In genomic region chr4:159444668-159445067, GRCh38 we compare ENCODE assay signal across 15 cellular contexts.
A peak's percentile ranks its signal among the peaks of the same experiment; 100 is the strongest.
DNase-seq lines count a peak whose midpoint lies in the region; ATAC-seq and TF ChIP-seq lines count a peak whose summit lies in the region.
"Had no signal": no experiment of that assay in that cellular context is flagged by ENCODE, and none has a peak within 500 bp of the region (broad histone marks: within the 10 kb centered on the region; RNA-seq: fewer than 3 reads in every experiment).

No MANE protein-coding gene starts in this region.

- H3K4me3 ChIP-seq in mammary epithelial cell (replicated peaks in 1 of 3; ENCODE audit: insufficient read depth in 1 of 3, low read depth in 2 of 3, low read length in 3 of 3) = no peak overlapping the region
- H3K4me3 ChIP-seq: coronary artery, right atrium auricular region, stomach had no signal

- DNase-seq in EH (ENCODE audit: low read depth) (peak; percentile 60), Kasumi-1 (lab: John Stamatoyannopoulos, UW) (peak; percentile 10 to 33), mammary epithelial cell (peak; percentile 60), lung microvascular endothelial cell (ENCODE audit: low read depth in 2 of 2) (peak; percentile 3 to 70), DMS79 treated with DMSO at 0.1 percent for 48 hours (lab: John Stamatoyannopoulos, UW) (no peak), D341Med (ENCODE audit: low spot score) (no peak), substantia nigra (lab: John Stamatoyannopoulos, UW) (no peak)
- DNase-seq in stimulated activated naive CD8-positive, alpha-beta T cell treated with anti-CD3 and anti-CD28 coated beads, Interleukin-15, Interleukin-2, amounts not matched to agents 100 U/mL and 50 U/mL, for 24 hours = no peak
- DNase-seq: activated B cell treated with CpG ODN at 0.5 μM for 24 hours; CD4-positive, alpha-beta T cell; kidney glomerular epithelial cell; NCI-H187 treated with DMSO at 0.1 percent for 48 hours; stomach had no signal

- no peak overlapping the region for H3K9ac ChIP-seq in mammary epithelial cell (ENCODE audit: insufficient read depth, low read length)

- no peaks in the 10 kb centered on the region for H3K36me3 ChIP-seq in mammary epithelial cell (ENCODE audit: insufficient read depth, low read length)
- H3K36me3 ChIP-seq: right atrium auricular region, stomach had no signal

- no peak overlapping the region for H3K4me2 ChIP-seq in mammary epithelial cell (ENCODE audit: insufficient read depth, low read depth, low read length)

- CTCF ChIA-PET in mammary epithelial cell (lab: Charles Lee; ENCODE audit: low non-redundant PET) = interaction anchor here (0.6 kb wide), 1 partner anchor 671 kb away, joined by 3 read pairs; no protein-coding TSS in a partner anchor

- H3K79me2 ChIP-seq in mammary epithelial cell (ENCODE audit: insufficient read depth, low read length) = no peaks in the 10 kb centered on the region

- in situ Hi-C loops in mammary epithelial cell (cut with MboI; ENCODE audit: low sequenced_read_pairs in 2 of 2) = loop anchor here (5.0 to 25.0 kb wide), 5 partner anchors 240 to 707 kb away; no protein-coding TSS in a partner anchor

- no peaks in the 10 kb centered on the region for H3K27me3 ChIP-seq in mammary epithelial cell (ENCODE audit: insufficient read depth, low read length)
- H3K27me3 ChIP-seq: right atrium auricular region, stomach had no signal

- intact Hi-C loops in mammary epithelial cell (cut with micrococcal nuclease) = loop anchor here (5.0 to 10.0 kb wide), 5 partner anchors 52 to 772 kb away; partner anchors contain the start of genes C4orf46, ETFDH and RAPGEF2

- TF ChIP-seq CTCF in mammary epithelial cell (conservative IDR thresholded peaks at IDR 0.05 in 1 of 2, IDR thresholded peaks at IDR 0.05 in 1 of 2; ENCODE audit: extremely low read depth in 1 of 2, insufficient read depth in 1 of 2, low read depth in 1 of 2, low read length in 2 of 2) = peak; percentile 35 to 55

- no peak for ATAC-seq in stimulated activated naive CD8-positive, alpha-beta T cell treated with anti-CD3 and anti-CD28 coated beads, Interleukin-15, Interleukin-2, amounts not matched to agents 100 U/mL and 50 U/mL, for 24 hours

- H3K27ac ChIP-seq in mammary epithelial cell (ENCODE audit: insufficient read depth, low read depth, low read length) (no peak overlapping the region), substantia nigra (ENCODE audit: low read depth, low read length, poor library complexity, severe bottlenecking) (no peak overlapping the region)
- H3K27ac ChIP-seq: right atrium auricular region, stomach had no signal

- BruUV-seq in mammary epithelial cell (replicated peaks; lab: Mats Ljungman, UMichigan) = no TSS peak

- no peaks in the 10 kb centered on the region for H3K9me3 ChIP-seq in mammary epithelial cell (replicated peaks; ENCODE audit: insufficient read depth, low read length)
- H3K9me3 ChIP-seq: right atrium auricular region, stomach had no signal

- WGBS in mammary epithelial cell (ENCODE audit: low coverage, missing lambda C conversion rate) = 43% methylated on average over 1 of the region's 1 CpG

- H2AFZ ChIP-seq in mammary epithelial cell (ENCODE audit: low read depth, low read length) = no peak overlapping the region

- dilution Hi-C loops in mammary epithelial cell (cut with HindIII; ENCODE audit: low sequenced_read_pairs) = no loop called here

- H3K4me1 ChIP-seq in mammary epithelial cell (ENCODE audit: insufficient read depth, low read length) = peaks cover 17% of the 10 kb centered on the region
- H3K4me1 ChIP-seq: stomach had no signal

- no peaks in the 10 kb centered on the region for H4K20me1 ChIP-seq in mammary epithelial cell (ENCODE audit: insufficient read depth, low read length)

Comparison
In these comparisons a context has a peak if more than half of its experiments do, and no peak if none do; other contexts are left out.
1. DNase-seq: peak in EH (single experiment), Kasumi-1 (2 of 2), mammary epithelial cell (single experiment) and lung microvascular endothelial cell (2 of 2); none in DMS79 treated with DMSO at 0.1 percent for 48 hours (single experiment), stimulated activated naive CD8-positive, alpha-beta T cell treated with anti-CD3 and anti-CD28 coated beads, Interleukin-15, Interleukin-2, amounts not matched to agents 100 U/mL and 50 U/mL, for 24 hours (single experiment), D341Med (single experiment) and substantia nigra (0 of 49).